Comparison of ENCODE assay signal across 8 cellular contexts in genomic region chr17:27295945-27296344, GRCh38. TPM values are rescaled to one million over a fixed set of nuclear protein-coding genes. Genes with fewer than 3 reads are reported as not detected.
DNase-seq lines count a peak whose midpoint lies in the region; TF ChIP-seq lines count a peak whose summit lies in the region.

No MANE protein-coding gene starts in this region.

- no peaks in the 10 kb centered on the region for H3K36me3 ChIP-seq in prostate gland

- no peak for TF ChIP-seq POLR2A in prostate gland (IDR thresholded peaks at IDR 0.05)

- H3K27ac ChIP-seq in prostate gland: peak overlapping the region; percentile 99 to 100

- TF ChIP-seq CTCF in epithelial cell of proximal tubule (conservative IDR thresholded peaks at IDR 0.05; ENCODE audit: low read depth, low read length): no peak
- no peak for TF ChIP-seq CTCF in prostate gland (IDR thresholded peaks at IDR 0.05)

- H3K4me3 ChIP-seq in epithelial cell of proximal tubule (ENCODE audit: low read depth, low read length) (peak overlapping the region; percentile 99), prostate gland (peak overlapping the region; percentile 82 to 96)

- 18% methylated on average over 10 of the region's 10 CpGs for WGBS in prostate gland

- H3K4me1 ChIP-seq in prostate gland (replicated peaks): no peaks in the 10 kb centered on the region

- intact Hi-C loops in prostate gland (cut with DNase I): no loop called here

- no peaks in the 10 kb centered on the region for H3K9me3 ChIP-seq in prostate gland

- H3K27me3 ChIP-seq in prostate gland (replicated peaks; ENCODE audit: insufficient read depth): no peaks in the 10 kb centered on the region

- DNase-seq in EH (ENCODE audit: low read depth) (peak; percentile 17), RKO (ENCODE audit: low spot score) (peak; percentile 14), epithelial cell of proximal tubule (ENCODE audit: low read depth) (no peak), prostate gland (ENCODE audit: low spot score) (no peak), kidney glomerular epithelial cell (lab: John Stamatoyannopoulos, UW) (no peak), HUDEP-2 (lab: John Stamatoyannopoulos, UW; ENCODE audit: unreplicated experiment in 76 of 76) (no peak), SK-N-DZ (ENCODE audit: low spot score) (no peak), cortex of kidney (lab: John Stamatoyannopoulos, UW) (no peak)

RNA-seq across cellular contexts. Expression of gene WSB1, which starts 2.0 kb away (rescaled TPM):
- total RNA-seq in epithelial cell of proximal tubule (28.7 and 68.5 TPM in 2 replicates), prostate gland (100 to 1,000 TPM in 1 of 2 donors, 10 to 100 TPM in 1; 45.7 to 116 TPM)
- polyA plus RNA-seq in SK-N-DZ (2014; cell fraction: cytosol; rRNA removed): 144 and 167 TPM in 2 replicates
- 401 and 428 TPM in 2 replicates for polyA plus RNA-seq in SK-N-DZ (2014; cell fraction: nucleus; rRNA removed)

Comparison
In these comparisons a context has a peak if more than half of its experiments do, and no peak if none do; other contexts are left out.
1. DNase-seq: peak in EH (single experiment) and RKO (single experiment); none in epithelial cell of proximal tubule (single experiment), prostate gland (single experiment), kidney glomerular epithelial cell (single experiment), HUDEP-2 (0 of 76), SK-N-DZ (single experiment) and cortex of kidney (single experiment).